ENCODE assay signal across 2 cellular contexts in the genomic region with DNA sequence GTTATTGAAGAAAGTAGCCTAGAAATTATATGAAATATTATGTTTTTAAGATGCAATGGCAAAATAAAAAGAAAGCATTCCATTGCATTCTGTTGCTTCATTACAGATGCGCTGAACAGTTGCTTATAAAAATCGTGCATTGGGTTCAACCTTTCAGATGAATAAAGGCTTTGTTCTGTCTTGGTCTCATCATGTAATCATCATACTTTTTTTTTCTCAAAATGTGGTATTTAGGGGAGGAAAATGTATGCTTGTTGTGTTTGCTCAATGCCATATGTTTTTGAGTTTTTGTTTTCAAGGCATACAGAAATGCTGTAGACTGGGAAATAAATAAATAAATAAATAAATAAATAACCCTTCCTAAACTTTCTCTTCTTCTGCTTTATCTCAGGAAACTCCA.
TF ChIP-seq lines count a peak whose summit lies in the region.

No MANE protein-coding gene starts in this region.

TF ChIP-seq in endothelial cell of umbilical vein, 7 proteins besides CTCF, POLR2A, EP300 and RAD21:
- no peak for TF ChIP-seq EZH2 (IDR thresholded peaks at IDR 0.05; ENCODE audit: borderline replicate concordance, low read depth, low read length, severe bottlenecking)
- TF ChIP-seq, protein P1, sequence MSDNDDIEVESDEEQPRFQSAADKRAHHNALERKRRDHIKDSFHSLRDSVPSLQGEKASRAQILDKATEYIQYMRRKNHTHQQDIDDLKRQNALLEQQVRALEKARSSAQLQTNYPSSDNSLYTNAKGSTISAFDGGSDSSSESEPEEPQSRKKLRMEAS (IDR thresholded peaks at IDR 0.05; ENCODE audit: insufficient read depth, insufficient read length), result no peak
- no peak for TF ChIP-seq FOS (IDR thresholded peaks at IDR 0.05; ENCODE audit: borderline replicate concordance, insufficient read depth, low read length)
- TF ChIP-seq GATA2 (IDR thresholded peaks at IDR 0.05; ENCODE audit: insufficient read depth, insufficient read length, low read depth, low read length), result no peak
- TF ChIP-seq JUN (IDR thresholded peaks at IDR 0.05; ENCODE audit: borderline replicate concordance, insufficient read depth, insufficient read length, low read depth), result no peak
- TF ChIP-seq MYC (IDR thresholded peaks at IDR 0.05; ENCODE audit: low read depth, low read length), result no peak

TF ChIP-seq in neural cell, 6 proteins besides CTCF, POLR2A, EP300 and RAD21 (continued from another document):
- TF ChIP-seq POLR2AphosphoS5 (IDR thresholded peaks at IDR 0.05) (no peak), EZH2 (IDR thresholded peaks at IDR 0.05; ENCODE audit: borderline replicate concordance, insufficient read depth, low read length, poor library complexity, severe bottlenecking) (no peak), SMC3 (conservative IDR thresholded peaks at IDR 0.05; ENCODE audit: poor library complexity) (no peak)
- TF ChIP-seq, protein P2, sequence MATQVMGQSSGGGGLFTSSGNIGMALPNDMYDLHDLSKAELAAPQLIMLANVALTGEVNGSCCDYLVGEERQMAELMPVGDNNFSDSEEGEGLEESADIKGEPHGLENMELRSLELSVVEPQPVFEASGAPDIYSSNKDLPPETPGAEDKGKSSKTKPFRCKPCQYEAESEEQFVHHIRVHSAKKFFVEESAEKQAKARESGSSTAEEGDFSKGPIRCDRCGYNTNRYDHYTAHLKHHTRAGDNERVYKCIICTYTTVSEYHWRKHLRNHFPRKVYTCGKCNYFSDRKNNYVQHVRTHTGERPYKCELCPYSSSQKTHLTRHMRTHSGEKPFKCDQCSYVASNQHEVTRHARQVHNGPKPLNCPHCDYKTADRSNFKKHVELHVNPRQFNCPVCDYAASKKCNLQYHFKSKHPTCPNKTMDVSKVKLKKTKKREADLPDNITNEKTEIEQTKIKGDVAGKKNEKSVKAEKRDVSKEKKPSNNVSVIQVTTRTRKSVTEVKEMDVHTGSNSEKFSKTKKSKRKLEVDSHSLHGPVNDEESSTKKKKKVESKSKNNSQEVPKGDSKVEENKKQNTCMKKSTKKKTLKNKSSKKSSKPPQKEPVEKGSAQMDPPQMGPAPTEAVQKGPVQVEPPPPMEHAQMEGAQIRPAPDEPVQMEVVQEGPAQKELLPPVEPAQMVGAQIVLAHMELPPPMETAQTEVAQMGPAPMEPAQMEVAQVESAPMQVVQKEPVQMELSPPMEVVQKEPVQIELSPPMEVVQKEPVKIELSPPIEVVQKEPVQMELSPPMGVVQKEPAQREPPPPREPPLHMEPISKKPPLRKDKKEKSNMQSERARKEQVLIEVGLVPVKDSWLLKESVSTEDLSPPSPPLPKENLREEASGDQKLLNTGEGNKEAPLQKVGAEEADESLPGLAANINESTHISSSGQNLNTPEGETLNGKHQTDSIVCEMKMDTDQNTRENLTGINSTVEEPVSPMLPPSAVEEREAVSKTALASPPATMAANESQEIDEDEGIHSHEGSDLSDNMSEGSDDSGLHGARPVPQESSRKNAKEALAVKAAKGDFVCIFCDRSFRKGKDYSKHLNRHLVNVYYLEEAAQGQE (IDR thresholded peaks at IDR 0.05; ENCODE audit: borderline replicate concordance), result no peak
